ENCODE assay signal across 19 cellular contexts in genomic region chr22:37010976-37011375, GRCh38. TPM values are rescaled to one million over a fixed set of nuclear protein-coding genes. Genes with fewer than 3 reads are reported as not detected.
DNase-seq lines count a peak whose midpoint lies in the region; ATAC-seq, FAIRE-seq and TF ChIP-seq lines count a peak whose summit lies in the region.
"Had no signal": no experiment of that assay in that cellular context is flagged by ENCODE, and none has a peak within 500 bp of the region (broad histone marks: within the 10 kb centered on the region; RNA-seq: fewer than 3 reads in every experiment).

No MANE protein-coding gene starts in this region.

- H3K9me3 Mint-ChIP-seq in Calu3 (ENCODE audit: low read depth, unreplicated experiment) (peaks cover 4% of the 10 kb centered on the region), nephron progenitor cell (no peaks in the 10 kb centered on the region)
- H3K9me3 Mint-ChIP-seq: CD4-positive, alpha-beta memory T cell; H9 had no signal

- H3K4me3 Mint-ChIP-seq in Calu3 (ENCODE audit: low read depth, unreplicated experiment), result no peak overlapping the region
- H3K4me3 Mint-ChIP-seq in nephron progenitor cell, result no peak overlapping the region
- H3K4me3 Mint-ChIP-seq: B cell; CD4-positive, alpha-beta memory T cell; H9 had no signal

- no peak for FAIRE-seq in K562 (lab: Jason Lieb, UNC)
- FAIRE-seq in HepG2 (lab: Jason Lieb, UNC), result no peak
- FAIRE-seq: A204.1, GM12892, GM19239 had no signal

- H3K27me3 Mint-ChIP-seq in Calu3 (ENCODE audit: unreplicated experiment) (peaks cover 44% of the 10 kb centered on the region), nephron progenitor cell (ENCODE audit: low read depth, poor library complexity) (peaks cover 10% of the 10 kb centered on the region)

- H3K4me1 ChIP-seq in K562 (replicated peaks in 1 of 2; ENCODE audit: control insufficient read depth in 2 of 2, insufficient read depth in 2 of 2, low read length in 2 of 2) (peaks cover 19% of the 10 kb centered on the region in 2 experiments; a peak in 4 of 5 replicates), HepG2 (ENCODE audit: insufficient read depth, low read length) (peaks cover 24% of the 10 kb centered on the region)

- peaks cover 2 to 10% of the 10 kb centered on the region in 2 experiments; a peak in 1 of 5 replicates for H3K27me3 ChIP-seq in K562 (ENCODE audit: control insufficient read depth in 2 of 2, insufficient read depth in 2 of 2, low read length in 2 of 2)
- H3K27me3 ChIP-seq in HepG2 (ENCODE audit: control insufficient read depth in 1 of 2, insufficient read depth in 2 of 2, low read length in 2 of 2), result no peaks in the 10 kb centered on the region; a peak in 1 of 5 replicates

- H3K4me2 ChIP-seq in K562 (ENCODE audit: insufficient read depth, low read length) (no peak overlapping the region), HepG2 (ENCODE audit: low read depth, low read length) (no peak overlapping the region)

- TF ChIP-seq RAD21 in K562 (CRISPR knock-in tag; conservative IDR thresholded peaks at IDR 0.05 in 1 of 2, IDR thresholded peaks at IDR 0.05 in 1 of 2), result no peak
- no peak for TF ChIP-seq RAD21 in HepG2 (CRISPR knock-in tag; IDR thresholded peaks at IDR 0.05)

- H3K9me1 ChIP-seq in K562 (ENCODE audit: control insufficient read depth, insufficient read depth, low read length), result peaks cover 2% of the 10 kb centered on the region

- TF ChIP-seq CTCF in Calu3 (IDR thresholded peaks at IDR 0.05; ENCODE audit: unreplicated experiment) (no peak), K562 (IDR thresholded peaks at IDR 0.05 in 2 of 3, conservative IDR thresholded peaks at IDR 0.05 in 1 of 3; ENCODE audit: insufficient read depth in 2 of 3, low read depth in 1 of 3, low read length in 3 of 3) (no peak), HepG2 (CRISPR knock-in tag; IDR thresholded peaks at IDR 0.05) (no peak), nephron progenitor cell (IDR thresholded peaks at IDR 0.05) (no peak)

- intact Hi-C loops in Calu3 (cut with micrococcal nuclease; ENCODE audit: unreplicated experiment) (no loop called here), K562 (cut with micrococcal nuclease) (no loop called here), HepG2 (cut with micrococcal nuclease; ENCODE audit: unreplicated experiment) (no loop called here)

- H3K79me2 ChIP-seq in K562 (ENCODE audit: control insufficient read depth, insufficient read depth, low read length) (no peaks in the 10 kb centered on the region; the same call in 2 of the 3 replicates), HepG2 (ENCODE audit: insufficient read depth, low read length) (no peaks in the 10 kb centered on the region)

- ATAC-seq in K562 (no peak), HepG2 (peak; percentile 5; the same call in 1 of the 3 replicates), GM18517 (IDR thresholded peaks at IDR 0.05; ENCODE audit: unreplicated experiment) (no peak)

- H3K36me3 Mint-ChIP-seq in Calu3 (ENCODE audit: insufficient read depth, unreplicated experiment) (peaks cover 42% of the 10 kb centered on the region), nephron progenitor cell (ENCODE audit: low read depth) (no peaks in the 10 kb centered on the region)
- H3K36me3 Mint-ChIP-seq: CD4-positive, alpha-beta memory T cell had no signal

- 0 out of 4 replicates have a peak overlapping the region, but pooled peaks of 1 of the 2 experiments have one; percentile 13 for H3K9ac ChIP-seq in K562 (ENCODE audit: insufficient read depth in 1 of 2, low read depth in 2 of 2, low read length in 2 of 2)
- H3K9ac ChIP-seq in HepG2 (ENCODE audit: insufficient read depth, low read depth, low read length), result no peak overlapping the region

- WGBS in K562 (ENCODE audit: insufficient coverage, low coverage, missing lambda C conversion rate), result 86% methylated on average over 13 of the region's 20 CpGs
- whole genome bisulfite sequencing in HepG2 (ENCODE audit: low lambda C conversion rate), result 92% methylated on average over 12 of the region's 20 CpGs

- no peak overlapping the region for H3K4me3 ChIP-seq in K562
- H3K4me3 ChIP-seq in HepG2 (replicated peaks in 1 of 3; ENCODE audit: insufficient read depth in 1 of 3, low read depth in 2 of 3, low read length in 3 of 3), result no peak overlapping the region

- POLR2A ChIA-PET in K562 (lab: Yijun Ruan, JAX), result interaction anchor here (0.7 to 1.2 kb wide), 2 partner anchors 11 to 15 kb away, joined by 3 to 4 read pairs; no protein-coding TSS in a partner anchor
- POLR2A ChIA-PET in HepG2 (lab: Yijun Ruan, JAX), result interaction anchor here (1.2 to 11.4 kb wide), 3 partner anchors 8 to 32 kb away, joined by 4 to 141 read pairs (median 4); partner anchors contain the start of genes MPST and TST

- BruUV-seq in Calu3 (replicated peaks; lab: Mats Ljungman, UMichigan), result no TSS peak
- BruUV-seq in K562 (replicated peaks; lab: Mats Ljungman, UMichigan), result no TSS peak
- no TSS peak for BruUV-seq in HepG2 (replicated peaks; lab: Mats Ljungman, UMichigan)

- H4K20me1 ChIP-seq in K562 (replicated peaks; ENCODE audit: control insufficient read depth, insufficient read depth, low read length) (peaks cover 6% of the 10 kb centered on the region), HepG2 (ENCODE audit: insufficient read depth, low read length) (peaks cover 10% of the 10 kb centered on the region; the same call in 1 of the 2 replicates)

- peaks cover 10% of the 10 kb centered on the region for H3K4me1 Mint-ChIP-seq in Calu3 (ENCODE audit: low read depth, unreplicated experiment)
- peaks cover 22% of the 10 kb centered on the region for H3K4me1 Mint-ChIP-seq in nephron progenitor cell
- H3K4me1 Mint-ChIP-seq: B cell; CD4-positive, alpha-beta memory T cell had no signal

- CTCF ChIA-PET in Calu3 (lab: Charles Lee) (no interaction called here), K562 (lab: Yijun Ruan, JAX; ENCODE audit: low intra/inter-chr PET ratio) (no interaction called here), HepG2 (lab: Yijun Ruan, JAX; ENCODE audit: low intra/inter-chr PET ratio, low total read pairs) (no interaction called here)

- DNase-seq in Calu3, result no peak
- no peak for DNase-seq in K562 (ENCODE audit: extremely low read depth in 1 of 4, low spot score in 3 of 4)
- no peak for DNase-seq in HepG2 (ENCODE audit: low spot score)
- no peak for DNase-seq in nephron progenitor cell
- no peak for DNase-seq in NCI-H1436 (lab: John Stamatoyannopoulos, UW)
- no peak for DNase-seq in NCI-H1105 treated with DMSO at 0.1 percent for 48 hours (lab: John Stamatoyannopoulos, UW)
- DNase-seq in stimulated activated CD4-positive, alpha-beta T cell treated with anti-CD3 and anti-CD28 coated beads, Interleukin-2, amount 100 ng/mL, for 48 hours, result no peak
- DNase-seq: CD4-positive, alpha-beta memory T cell; COR-L47; DND-41; GDM1; GOT3; H9 had no signal

- TF ChIP-seq POLR2A in K562 (conservative IDR thresholded peaks at IDR 0.05) (no peak), HepG2 (IDR thresholded peaks at IDR 0.05; ENCODE audit: insufficient read depth in 1 of 2, low read depth in 2 of 2, low read length in 2 of 2) (peak in 1 of 2 experiments; percentile 21; a peak in 1 of 4 replicates)

- H3K27ac ChIP-seq in K562 (ENCODE audit: extremely low read depth, low read depth, low read length) (no peak overlapping the region), HepG2 (ENCODE audit: extremely low read length, insufficient read depth, low read length) (no peak overlapping the region)
- H3K27ac ChIP-seq: C4-2B had no signal

- H2AFZ ChIP-seq in K562 (ENCODE audit: low read depth, low read length) (no peak overlapping the region), HepG2 (ENCODE audit: low read length) (no peak overlapping the region)

- in situ Hi-C loops in K562 (cut with MboI), result no loop called here
- in situ Hi-C loops in HepG2 (cut with HindIII; ENCODE audit: extremely low pct_ligation_motif_present, low pct_unique_long_range_greater_than_20kb), result no loop called here

- H3K36me3 ChIP-seq in K562 (ENCODE audit: control insufficient read depth, insufficient read depth, low read length) (no peaks in the 10 kb centered on the region), HepG2 (replicated peaks in 1 of 2; ENCODE audit: control insufficient read depth in 1 of 2, insufficient read depth in 2 of 2, low read length in 2 of 2) (no peaks in the 10 kb centered on the region)

- peak overlapping the region; percentile 57 for H3K27ac Mint-ChIP-seq in Calu3 (ENCODE audit: unreplicated experiment)
- peak overlapping the region; percentile 89 for H3K27ac Mint-ChIP-seq in nephron progenitor cell
- H3K27ac Mint-ChIP-seq: CD4-positive, alpha-beta memory T cell had no signal

- H3K9me3 ChIP-seq in K562 (replicated peaks; ENCODE audit: control insufficient read depth, insufficient read depth, low read depth, low read length) (no peaks in the 10 kb centered on the region), HepG2 (ENCODE audit: low read length) (no peaks in the 10 kb centered on the region)

- TF ChIP-seq EP300 in K562 (IDR thresholded peaks at IDR 0.05; ENCODE audit: low read length) (no peak), HepG2 (IDR thresholded peaks at IDR 0.05; ENCODE audit: low read depth in 2 of 2, low read length in 2 of 2) (no peak), HepG2 (CRISPR knock-in tag; IDR thresholded peaks at IDR 0.05; ENCODE audit: borderline replicate concordance) (no peak)

RNA-seq across cellular contexts. Expression of gene TST, which starts 8.3 kb away (rescaled TPM):
- total RNA-seq in Calu3 (2022), result 52.2 and 64.7 TPM in 2 replicates
- total RNA-seq in K562 (2011; cell fraction: chromatin; rRNA removed; ENCODE audit: low replicate concordance), result 2.6 and 16.9 TPM in 2 replicates
- 23.8 and 27.2 TPM in 2 replicates for total RNA-seq in K562 (2011; cell fraction: nucleolus; rRNA removed)
- total RNA-seq in K562 (2011; cell fraction: nucleoplasm; rRNA removed), result 7.9 and 8.0 TPM in 2 replicates
- 26.7 and 26.9 TPM in 2 replicates for total RNA-seq in K562 (2014; rRNA removed)
- total RNA-seq in K562 (2014; rRNA removed; fragmentation: Illumina TruSeq; extraction: Trizol), result 4.1 and 5.7 TPM in 2 replicates
- total RNA-seq in K562 (2015; rRNA removed; fragmentation: Illumina TruSeq; extraction: Trizol), result 12.4 and 13.1 TPM in 2 replicates
- total RNA-seq in K562 (2021), result 23.1 and 23.8 TPM in 2 replicates
- polyA plus RNA-seq in K562 (2011; rRNA removed), result 14.0 and 18.6 TPM in 2 replicates
- 23.0 and 51.6 TPM in 2 replicates for polyA plus RNA-seq in K562 (2011; cell fraction: cytosol; rRNA removed)
- 10.6 and 13.0 TPM in 2 replicates for polyA plus RNA-seq in K562 (2011; cell fraction: nucleus; rRNA removed)
- polyA plus RNA-seq in K562 (2012), result 13.1 and 24.0 TPM in 2 replicates
- polyA plus RNA-seq in K562 (2014; fragmentation: Illumina TruSeq; extraction: Trizol), result 7.7 and 14.4 TPM in 2 replicates
- polyA plus RNA-seq in K562 (2014; fragmentation: Nextera tagmentation; extraction: Ambion mirVana), result 1 to 10 TPM; 1.4 to 4.3 TPM
- 19.7 and 26.1 TPM in 2 replicates for polyA plus RNA-seq in K562 (2014; rRNA removed)
- polyA minus RNA-seq in K562 (2011; rRNA and poly(A)+ RNA removed), result 4.4 and 5.5 TPM in 2 replicates
- polyA minus RNA-seq in K562 (2011; cell fraction: cytosol; rRNA and poly(A)+ RNA removed), result 10.1 and 12.3 TPM in 2 replicates
- polyA minus RNA-seq in K562 (2011; cell fraction: nucleus; rRNA and poly(A)+ RNA removed), result 13.2 and 18.7 TPM in 2 replicates
- total RNA-seq in HepG2 (2016; rRNA removed; fragmentation: Illumina TruSeq; extraction: Trizol), result 44.1 and 44.6 TPM in 2 replicates
- 13.7 and 15.5 TPM in 2 replicates for total RNA-seq in HepG2 (2016; cell fraction: cytosol; rRNA removed; fragmentation: Illumina TruSeq; extraction: Trizol; ENCODE audit: low read depth)
- total RNA-seq in HepG2 (2016; cell fraction: insoluble cytoplasmic fraction; rRNA removed; fragmentation: Illumina TruSeq; extraction: Trizol), result 40.1 and 44.0 TPM in 2 replicates
- total RNA-seq in HepG2 (2016; cell fraction: membrane; rRNA removed; fragmentation: Illumina TruSeq; extraction: Trizol), result 17.1 and 24.3 TPM in 2 replicates
- total RNA-seq in HepG2 (2016; cell fraction: nucleus; rRNA removed; fragmentation: Illumina TruSeq; extraction: Trizol), result 22.6 and 23.7 TPM in 2 replicates
- polyA plus RNA-seq in HepG2 (2011; rRNA removed), result 63.6 and 86.4 TPM in 2 replicates
- polyA plus RNA-seq in HepG2 (2011; cell fraction: cytosol; rRNA removed), result 76.5 and 98.4 TPM in 2 replicates
- polyA plus RNA-seq in HepG2 (2011; cell fraction: nucleus; rRNA removed), result 54.5 and 63.2 TPM in 2 replicates
- 53.9 and 67.5 TPM in 2 replicates for polyA plus RNA-seq in HepG2 (2012)
- 13.5 and 13.9 TPM in 2 replicates for polyA plus RNA-seq in HepG2 (2016; cell fraction: cytosol; fragmentation: Illumina TruSeq; extraction: Trizol; ENCODE audit: low read depth)
- polyA plus RNA-seq in HepG2 (2016; cell fraction: insoluble cytoplasmic fraction; fragmentation: Illumina TruSeq; extraction: Trizol; ENCODE audit: low read depth), result 41.1 and 43.9 TPM in 2 replicates
- polyA plus RNA-seq in HepG2 (2016; cell fraction: membrane; fragmentation: Illumina TruSeq; extraction: Trizol; ENCODE audit: low read depth), result 14.3 and 18.2 TPM in 2 replicates
- 31.5 and 36.8 TPM in 2 replicates for polyA plus RNA-seq in HepG2 (2016; cell fraction: nucleus; fragmentation: Illumina TruSeq; extraction: Trizol; ENCODE audit: insufficient read depth, low read depth)
- 30.9 and 77.7 TPM in 2 replicates for polyA minus RNA-seq in HepG2 (2011; rRNA and poly(A)+ RNA removed; ENCODE audit: low replicate concordance)
- polyA minus RNA-seq in HepG2 (2011; cell fraction: cytosol; rRNA and poly(A)+ RNA removed), result 20.6 and 23.0 TPM in 2 replicates
- polyA minus RNA-seq in HepG2 (2011; cell fraction: nucleus; rRNA and poly(A)+ RNA removed), result 24.1 and 24.4 TPM in 2 replicates

RNA-seq across cellular contexts. Expression of gene MPST, which starts 8.6 kb away (rescaled TPM):
- total RNA-seq in Calu3 (2022), result 60.8 and 73.0 TPM in 2 replicates
- total RNA-seq in K562 (2011; cell fraction: chromatin; rRNA removed; ENCODE audit: low replicate concordance), result 23.7 and 51.5 TPM in 2 replicates
- total RNA-seq in K562 (2011; cell fraction: nucleolus; rRNA removed), result 38.4 and 40.9 TPM in 2 replicates
- total RNA-seq in K562 (2011; cell fraction: nucleoplasm; rRNA removed), result 34.5 and 45.6 TPM in 2 replicates
- total RNA-seq in K562 (2014; rRNA removed), result 104 and 117 TPM in 2 replicates
- 6.7 and 8.1 TPM in 2 replicates for total RNA-seq in K562 (2014; rRNA removed; fragmentation: Illumina TruSeq; extraction: Trizol)
- total RNA-seq in K562 (2015; rRNA removed; fragmentation: Illumina TruSeq; extraction: Trizol), result 24.3 and 25.3 TPM in 2 replicates
- 66.8 and 68.2 TPM in 2 replicates for total RNA-seq in K562 (2021)
- polyA plus RNA-seq in K562 (2011; rRNA removed), result 24.8 and 34.6 TPM in 2 replicates
- polyA plus RNA-seq in K562 (2011; cell fraction: cytosol; rRNA removed), result 49.5 and 189 TPM in 2 replicates
- polyA plus RNA-seq in K562 (2011; cell fraction: nucleus; rRNA removed), result 50.2 and 71.7 TPM in 2 replicates
- polyA plus RNA-seq in K562 (2012), result 35.2 and 62.2 TPM in 2 replicates
- 11.2 and 24.8 TPM in 2 replicates for polyA plus RNA-seq in K562 (2014; fragmentation: Illumina TruSeq; extraction: Trizol)
- 1 to 10 TPM in 1 of 2 experiments, under 1 TPM in 1; 0.65 to 1.3 TPM for polyA plus RNA-seq in K562 (2014; fragmentation: Nextera tagmentation; extraction: Ambion mirVana)
- polyA plus RNA-seq in K562 (2014; rRNA removed), result 78.5 and 88.1 TPM in 2 replicates
- 8.4 and 10.2 TPM in 2 replicates for polyA minus RNA-seq in K562 (2011; rRNA and poly(A)+ RNA removed)
- polyA minus RNA-seq in K562 (2011; cell fraction: cytosol; rRNA and poly(A)+ RNA removed), result 22.6 and 34.3 TPM in 2 replicates
- 12.7 and 15.7 TPM in 2 replicates for polyA minus RNA-seq in K562 (2011; cell fraction: nucleus; rRNA and poly(A)+ RNA removed)
- total RNA-seq in HepG2 (2016; rRNA removed; fragmentation: Illumina TruSeq; extraction: Trizol), result 94.8 and 133 TPM in 2 replicates
- total RNA-seq in HepG2 (2016; cell fraction: cytosol; rRNA removed; fragmentation: Illumina TruSeq; extraction: Trizol; ENCODE audit: low read depth), result 214 and 241 TPM in 2 replicates
- 83.9 and 129 TPM in 2 replicates for total RNA-seq in HepG2 (2016; cell fraction: insoluble cytoplasmic fraction; rRNA removed; fragmentation: Illumina TruSeq; extraction: Trizol)
- 236 and 281 TPM in 2 replicates for total RNA-seq in HepG2 (2016; cell fraction: membrane; rRNA removed; fragmentation: Illumina TruSeq; extraction: Trizol)
- total RNA-seq in HepG2 (2016; cell fraction: nucleus; rRNA removed; fragmentation: Illumina TruSeq; extraction: Trizol), result 43.0 and 55.9 TPM in 2 replicates
- 141 and 191 TPM in 2 replicates for polyA plus RNA-seq in HepG2 (2011; rRNA removed)
- polyA plus RNA-seq in HepG2 (2011; cell fraction: cytosol; rRNA removed), result 159 and 302 TPM in 2 replicates
- 297 and 319 TPM in 2 replicates for polyA plus RNA-seq in HepG2 (2011; cell fraction: nucleus; rRNA removed)
- polyA plus RNA-seq in HepG2 (2012), result 112 and 147 TPM in 2 replicates
- 221 and 245 TPM in 2 replicates for polyA plus RNA-seq in HepG2 (2016; cell fraction: cytosol; fragmentation: Illumina TruSeq; extraction: Trizol; ENCODE audit: low read depth)
- polyA plus RNA-seq in HepG2 (2016; cell fraction: insoluble cytoplasmic fraction; fragmentation: Illumina TruSeq; extraction: Trizol; ENCODE audit: low read depth), result 107 and 116 TPM in 2 replicates
- polyA plus RNA-seq in HepG2 (2016; cell fraction: membrane; fragmentation: Illumina TruSeq; extraction: Trizol; ENCODE audit: low read depth), result 209 and 227 TPM in 2 replicates
- polyA plus RNA-seq in HepG2 (2016; cell fraction: nucleus; fragmentation: Illumina TruSeq; extraction: Trizol; ENCODE audit: insufficient read depth, low read depth), result 107 and 117 TPM in 2 replicates
- 17.7 and 144 TPM in 2 replicates for polyA minus RNA-seq in HepG2 (2011; rRNA and poly(A)+ RNA removed; ENCODE audit: low replicate concordance)
- polyA minus RNA-seq in HepG2 (2011; cell fraction: cytosol; rRNA and poly(A)+ RNA removed), result 94.1 and 104 TPM in 2 replicates
- polyA minus RNA-seq in HepG2 (2011; cell fraction: nucleus; rRNA and poly(A)+ RNA removed), result 39.0 and 46.2 TPM in 2 replicates

RNA-seq across cellular contexts. Expression of gene KCTD17, which starts 40.6 kb away (rescaled TPM):
- total RNA-seq in Calu3 (2022) (19.6 and 19.8 TPM in 2 replicates), K562 (2014; rRNA removed) (0.41 TPM in 2 replicates), K562 (2014; rRNA removed; fragmentation: Illumina TruSeq; extraction: Trizol) (0.44 TPM in 1 of 2 replicates, not detected in the other), K562 (2015; rRNA removed; fragmentation: Illumina TruSeq; extraction: Trizol) (0.22 TPM in 1 of 2 replicates, not detected in the other), K562 (2021) (0.49 and 0.67 TPM in 2 replicates), HepG2 (2016; rRNA removed; fragmentation: Illumina TruSeq; extraction: Trizol) (4.5 and 5.3 TPM in 2 replicates)
- 1.3 and 3.4 TPM in 2 replicates for total RNA-seq in K562 (2011; cell fraction: chromatin; rRNA removed; ENCODE audit: low replicate concordance)
- total RNA-seq in K562 (2011; cell fraction: nucleolus; rRNA removed), result 0.66 and 2.0 TPM in 2 replicates
- 1.2 and 2.7 TPM in 2 replicates for total RNA-seq in K562 (2011; cell fraction: nucleoplasm; rRNA removed)
- polyA plus RNA-seq in K562 (2011; rRNA removed) (0.64 and 1.1 TPM in 2 replicates), K562 (2014; fragmentation: Illumina TruSeq; extraction: Trizol) (0.21 and 0.51 TPM in 2 replicates), K562 (2014; fragmentation: Nextera tagmentation; extraction: Ambion mirVana) (not detected), K562 (2014; rRNA removed) (0.70 and 0.90 TPM in 2 replicates), HepG2 (2011; rRNA removed) (11.7 and 17.4 TPM in 2 replicates)
- 0.82 and 1.1 TPM in 2 replicates for polyA plus RNA-seq in K562 (2011; cell fraction: cytosol; rRNA removed)
- polyA plus RNA-seq in K562 (2011; cell fraction: nucleus; rRNA removed), result 2.6 and 3.6 TPM in 2 replicates
- 0.34 and 0.82 TPM in 2 replicates for polyA plus RNA-seq in K562 (2012)
- 0.39 and 0.70 TPM in 2 replicates for polyA minus RNA-seq in K562 (2011; rRNA and poly(A)+ RNA removed)
- not detected in 2 replicates for polyA minus RNA-seq in K562 (2011; cell fraction: cytosol; rRNA and poly(A)+ RNA removed)
- polyA minus RNA-seq in K562 (2011; cell fraction: nucleus; rRNA and poly(A)+ RNA removed), result 0.40 and 1.2 TPM in 2 replicates
- total RNA-seq in HepG2 (2016; cell fraction: cytosol; rRNA removed; fragmentation: Illumina TruSeq; extraction: Trizol; ENCODE audit: low read depth), result 2.1 and 2.4 TPM in 2 replicates
- 3.3 and 4.9 TPM in 2 replicates for total RNA-seq in HepG2 (2016; cell fraction: insoluble cytoplasmic fraction; rRNA removed; fragmentation: Illumina TruSeq; extraction: Trizol)
- 3.7 and 3.8 TPM in 2 replicates for total RNA-seq in HepG2 (2016; cell fraction: membrane; rRNA removed; fragmentation: Illumina TruSeq; extraction: Trizol)
- total RNA-seq in HepG2 (2016; cell fraction: nucleus; rRNA removed; fragmentation: Illumina TruSeq; extraction: Trizol), result 2.9 and 4.4 TPM in 2 replicates
- 11.0 and 11.5 TPM in 2 replicates for polyA plus RNA-seq in HepG2 (2011; cell fraction: cytosol; rRNA removed)
- 52.2 and 53.1 TPM in 2 replicates for polyA plus RNA-seq in HepG2 (2011; cell fraction: nucleus; rRNA removed)
- polyA plus RNA-seq in HepG2 (2012), result 5.3 and 11.6 TPM in 2 replicates
- polyA plus RNA-seq in HepG2 (2016; cell fraction: cytosol; fragmentation: Illumina TruSeq; extraction: Trizol; ENCODE audit: low read depth), result 2.5 and 3.1 TPM in 2 replicates
- 4.6 and 5.0 TPM in 2 replicates for polyA plus RNA-seq in HepG2 (2016; cell fraction: insoluble cytoplasmic fraction; fragmentation: Illumina TruSeq; extraction: Trizol; ENCODE audit: low read depth)
- polyA plus RNA-seq in HepG2 (2016; cell fraction: membrane; fragmentation: Illumina TruSeq; extraction: Trizol; ENCODE audit: low read depth), result 2.8 and 4.0 TPM in 2 replicates
- 5.0 and 5.9 TPM in 2 replicates for polyA plus RNA-seq in HepG2 (2016; cell fraction: nucleus; fragmentation: Illumina TruSeq; extraction: Trizol; ENCODE audit: insufficient read depth, low read depth)
- polyA minus RNA-seq in HepG2 (2011; rRNA and poly(A)+ RNA removed; ENCODE audit: low replicate concordance), result 0.28 and 24.0 TPM in 2 replicates
- 4.6 and 5.1 TPM in 2 replicates for polyA minus RNA-seq in HepG2 (2011; cell fraction: cytosol; rRNA and poly(A)+ RNA removed)
- 6.8 and 7.3 TPM in 2 replicates for polyA minus RNA-seq in HepG2 (2011; cell fraction: nucleus; rRNA and poly(A)+ RNA removed)
